Comparison of ENCODE assay signal across 29 cellular contexts in the genomic region with DNA sequence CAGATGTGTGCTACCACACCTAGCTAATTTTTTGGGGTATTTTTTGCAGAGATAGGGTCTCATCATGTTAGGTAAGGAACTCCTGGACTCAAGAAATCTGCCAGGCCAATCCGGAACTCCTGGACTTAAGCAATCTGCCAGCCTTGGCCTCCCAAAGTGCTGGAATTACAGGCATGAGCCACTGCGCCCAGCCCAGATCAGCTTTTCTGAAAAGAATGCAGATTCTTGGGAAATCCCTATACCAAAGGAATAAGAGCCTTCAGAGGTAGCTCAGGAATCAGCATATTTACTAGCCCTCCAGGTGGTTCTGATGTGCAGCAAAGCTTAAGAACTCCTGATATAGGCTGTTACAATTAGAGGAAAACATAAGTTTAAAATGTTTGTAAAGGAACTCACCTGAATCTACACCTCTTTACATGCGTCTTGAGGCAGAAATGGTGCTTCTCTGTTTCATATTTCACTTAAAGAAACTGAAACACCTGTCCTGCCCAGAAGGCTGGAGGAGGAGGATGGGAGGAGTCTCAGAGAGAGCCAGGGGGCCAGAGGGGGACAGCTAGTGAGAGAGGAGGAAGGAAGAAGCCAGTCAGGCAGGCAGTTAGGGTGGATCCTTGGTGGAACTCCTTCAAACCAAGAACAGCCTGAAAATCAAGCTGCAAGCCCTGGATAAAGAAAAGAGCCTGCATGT. TPM values are rescaled to one million over a fixed set of nuclear protein-coding genes. Genes with fewer than 3 reads are reported as not detected.
"Had no signal": no experiment of that assay in that cellular context is flagged by ENCODE, and none has a peak within 500 bp of the region (broad histone marks: within the 10 kb centered on the region; RNA-seq: fewer than 3 reads in every experiment).

TSS of gene XCR1 (minus strand) at position 463 of the 685 bp plus-strand sequence. CDS start 5,536 bp downstream, outside the sequence.

- H3K4me1 Mint-ChIP-seq: activated naive CD4-positive, alpha-beta T cell treated with anti-CD3 and anti-CD28 coated beads, Interleukin-2, amount 10 ng/mL, durations not matched to agents 7 days and 5 days had no signal

- DNase-seq: activated CD4-positive, alpha-beta T cell treated with anti-CD3 and anti-CD28 coated beads for 4 hours; activated CD4-positive, alpha-beta T cell treated with anti-CD3 and anti-CD28 coated beads, Interleukin-2, amount 50 U/mL, for 4 hours; activated gamma-delta T cell treated with Interleukin-2 at 50 U/mL for 16 hours; activated naive CD4-positive, alpha-beta T cell treated with anti-CD3 and anti-CD28 coated beads, Interleukin-2, amount 10 ng/mL, durations not matched to agents 7 days and 5 days; activated T-cell treated with anti-CD3 and anti-CD28 coated beads, Interleukin-2, amount 50 U/mL, for 72 hours; aorta; body of pancreas; KG1; NCI-H1092 treated with DMSO at 0.1 percent for 48 hours; NCI-H1417 treated with DMSO at 0.1 percent for 48 hours; NCI-H1694; NCI-H2029; NCI-H2107; NCI-H2171 treated with DMSO at 0.1 percent for 48 hours; NCI-H345; NCI-H510A; NCI-H526 treated with DMSO at 0.1 percent for 48 hours; NCI-H82; NK-92 treated with Interleukin-12 subunit alpha and Interleukin-12 subunit beta, amount 100 ng/mL, for 24 hours; Peyer's patch; Right ventricle myocardium superior; SK-N-SH; T-helper 1 cell had no signal

- H3K4me3 ChIP-seq: body of pancreas, Peyer's patch, SJCRH30 had no signal

- ATAC-seq: activated CD4-positive, CD25-positive, alpha-beta regulatory T cell treated with anti-CD3 and anti-CD28 coated beads, Interleukin-2, amount 50 U/mL, for 24 hours; activated T-cell treated with anti-CD3 and anti-CD28 coated beads, Interleukin-2, amount 50 U/mL, for 72 hours; body of pancreas had no signal

- H3K36me3 ChIP-seq: Peyer's patch, SJCRH30 had no signal

- H3K27ac Mint-ChIP-seq: activated naive CD4-positive, alpha-beta T cell treated with anti-CD3 and anti-CD28 coated beads, Interleukin-2, amount 10 ng/mL, durations not matched to agents 7 days and 5 days; activated T-cell treated with anti-CD3 and anti-CD28 coated beads, Interleukin-2, amount 50 U/mL, for 72 hours; activated T-helper 2 cell treated with anti-CD3 and anti-CD28 coated beads, Interferon-gamma antibody, Interleukin-2, Interleukin-4, amounts not matched to agents 10 μg/mL and 5 μg/mL and 100 μg/mL, durations not matched to agents 14 hours and 24 hours and 36 hours had no signal

- H3K27me3 ChIP-seq: body of pancreas, Peyer's patch, SJCRH30 had no signal

- H3K27ac ChIP-seq: body of pancreas, Peyer's patch, RWPE1, SJCRH30 had no signal

- H3K9me3 ChIP-seq: SJCRH30, SK-N-SH had no signal

- H3K4me1 ChIP-seq: body of pancreas, Peyer's patch, SJCRH30 had no signal

- H3K4me3 Mint-ChIP-seq: activated naive CD4-positive, alpha-beta T cell treated with anti-CD3 and anti-CD28 coated beads, Interleukin-2, amount 10 ng/mL, durations not matched to agents 7 days and 5 days had no signal

RNA-seq across cellular contexts. Expression of gene XCR1, which starts in this region (rescaled TPM):
- total RNA-seq: activated T-cell treated with anti-CD3 and anti-CD28 coated beads, Interleukin-2, amount 50 U/mL, for 72 hours; body of pancreas; M059J; Peyer's patch; Right ventricle myocardium superior; SJCRH30; T-helper 2 cell treated with Interferon-gamma antibody and Interleukin-4, amounts not matched to agents 100 ng/mL and 5 ng/mL, for 36 hours had no signal
- polyA plus RNA-seq: aorta, SK-N-SH had no signal
